ENCODE assay signal across 9 cellular contexts in genomic region chr14:36747411-36748184, GRCh38.
DNase-seq lines count a peak whose midpoint lies in the region; ATAC-seq, FAIRE-seq and TF ChIP-seq lines count a peak whose summit lies in the region.
"Had no signal": no experiment of that assay in that cellular context is flagged by ENCODE, and none has a peak within 500 bp of the region (broad histone marks: within the 10 kb centered on the region; RNA-seq: fewer than 3 reads in every experiment).

No MANE protein-coding gene starts in this region.

- H3K9me3 ChIP-seq in A549 (peaks cover 7% of the 10 kb centered on the region; the same call in 1 of the 3 replicates), OCI-LY7 (ENCODE audit: low read length) (no peaks in the 10 kb centered on the region), spleen (peaks cover 0 to 37% (median 15%) of the 10 kb centered on the region in 8 donors)

- no peaks in the 10 kb centered on the region for H3K4me1 Mint-ChIP-seq in activated CD8-positive, alpha-beta memory T cell treated with anti-CD3 and anti-CD28 coated beads, Interleukin-2, amount 10 ng/mL, durations not matched to agents 7 days and 5 days

- 36% methylated on average over 8 of the region's 8 CpGs for WGBS in A549 (ENCODE audit: missing lambda C conversion rate)
- 39 to 44% (median 41%) methylated on average over 8 of the region's 8 CpGs for WGBS in spleen, 5 donors

- H3K36me3 Mint-ChIP-seq in activated CD8-positive, alpha-beta memory T cell treated with anti-CD3 and anti-CD28 coated beads, Interleukin-2, amount 10 ng/mL, durations not matched to agents 7 days and 5 days = no peaks in the 10 kb centered on the region

- TF ChIP-seq RAD21 in A549 (conservative IDR thresholded peaks at IDR 0.05 in 1 of 2, IDR thresholded peaks at IDR 0.05 in 1 of 2) = peak in 1 of 2 experiments; percentile 26; a peak in 3 of 5 replicates

- H4K20me1 ChIP-seq in OCI-LY7 (ENCODE audit: insufficient read depth, low read length) = no peaks in the 10 kb centered on the region

- CTCF ChIA-PET in A549 (lab: Yijun Ruan, JAX) = interaction anchor here (0.6 to 2.7 kb wide), 18 partner anchors 9 to 220 kb away, joined by 3 to 23 read pairs (median 4); no protein-coding TSS in a partner anchor
- CTCF ChIA-PET in OCI-LY7 (lab: Charles Lee; ENCODE audit: unreplicated experiment) = no interaction called here
- CTCF ChIA-PET in activated CD8-positive, alpha-beta memory T cell treated with anti-CD3 and anti-CD28 coated beads, Interleukin-2, amount 10 ng/mL, durations not matched to agents 7 days and 5 days (lab: Charles Lee) = no interaction called here

- no peaks in the 10 kb centered on the region for H3K27me3 ChIP-seq in spleen (replicated peaks in 1 of 7)

- H3K79me2 ChIP-seq in OCI-LY7 (ENCODE audit: insufficient read depth, low read depth, low read length) = no peaks in the 10 kb centered on the region

- no peak overlapping the region for H3K27ac Mint-ChIP-seq in activated CD8-positive, alpha-beta memory T cell treated with anti-CD3 and anti-CD28 coated beads, Interleukin-2, amount 10 ng/mL, durations not matched to agents 7 days and 5 days

- DNase-seq in A549 (ENCODE audit: low read depth in 1 of 2, low spot score in 1 of 2) = peak; percentile 17 to 32
- no peak for DNase-seq in GM12865 (ENCODE audit: low read depth)
- DNase-seq in OCI-LY7 (ENCODE audit: low spot score) = peak; percentile 25
- peak; percentile 0 for DNase-seq in fibroblast of pulmonary artery (ENCODE audit: low read depth)
- DNase-seq in SKM-1 treated with dmso at 0.1 percent for 144 hours (lab: John Stamatoyannopoulos, UW; ENCODE audit: unreplicated experiment) = no peak
- DNase-seq in NCI-H345 (lab: John Stamatoyannopoulos, UW) = no peak
- no peak for DNase-seq in activated CD8-positive, alpha-beta memory T cell treated with anti-CD3 and anti-CD28 coated beads, Interleukin-2, amount 10 ng/mL, durations not matched to agents 7 days and 5 days
- DNase-seq in spleen = no peak
- DNase-seq: cerebellar nuclear complex had no signal

- TF ChIP-seq CTCF in A549 (IDR thresholded peaks at IDR 0.05) = peak; percentile 57
- TF ChIP-seq CTCF in GM12865 (IDR thresholded peaks at IDR 0.05; ENCODE audit: insufficient read depth, low read depth, low read length, missing control alignments) = peak; percentile 24
- peak; percentile 83 for TF ChIP-seq CTCF in OCI-LY7 (conservative IDR thresholded peaks at IDR 0.05; ENCODE audit: low read length)
- peak; percentile 37 for TF ChIP-seq CTCF in fibroblast of pulmonary artery (IDR thresholded peaks at IDR 0.05; ENCODE audit: low read length, missing control alignments)
- peak in 5 of 11 experiments; percentile 8 to 37 (median 32) for TF ChIP-seq CTCF in spleen (IDR thresholded peaks at IDR 0.05 in 8 of 11, conservative IDR thresholded peaks at IDR 0.05 in 3 of 11)

- TF ChIP-seq POLR2A in A549 (IDR thresholded peaks at IDR 0.05; ENCODE audit: low read length) = no peak
- no peak for TF ChIP-seq POLR2A in spleen (IDR thresholded peaks at IDR 0.05)

- H3K36me3 ChIP-seq in OCI-LY7 (ENCODE audit: insufficient read depth, low read length) = no peaks in the 10 kb centered on the region
- no peaks in the 10 kb centered on the region for H3K36me3 ChIP-seq in spleen

- no peak for TF ChIP-seq EP300 in A549 (IDR thresholded peaks at IDR 0.05)

- FAIRE-seq in A549 (lab: Jason Lieb, UNC) = no peak

- H3K4me3 ChIP-seq in A549 (no peak overlapping the region), GM12865 (ENCODE audit: low read depth, low read length) (no peak overlapping the region), OCI-LY7 (ENCODE audit: low read depth, low read length, poor library complexity, severe bottlenecking) (no peak overlapping the region), fibroblast of pulmonary artery (replicated peaks; ENCODE audit: low read depth, low read length) (no peak overlapping the region), spleen (no peak overlapping the region)

- no peaks in the 10 kb centered on the region for H3K27me3 Mint-ChIP-seq in activated CD8-positive, alpha-beta memory T cell treated with anti-CD3 and anti-CD28 coated beads, Interleukin-2, amount 10 ng/mL, durations not matched to agents 7 days and 5 days

- POLR2A ChIA-PET in A549 (lab: Yijun Ruan, JAX) = no interaction called here
- POLR2A ChIA-PET in OCI-LY7 (lab: Charles Lee) = interaction anchor here (0.6 to 1.2 kb wide), 2 partner anchors 10 to 25 kb away, joined by 3 read pairs; no protein-coding TSS in a partner anchor

- H3K4me1 ChIP-seq in A549 = no peaks in the 10 kb centered on the region
- no peaks in the 10 kb centered on the region for H3K4me1 ChIP-seq in OCI-LY7 (ENCODE audit: insufficient read depth, low read length, poor library complexity, severe bottlenecking)
- no peaks in the 10 kb centered on the region for H3K4me1 ChIP-seq in spleen

- H3K4me2 ChIP-seq in A549 = no peak overlapping the region
- no peak overlapping the region for H3K4me2 ChIP-seq in OCI-LY7 (ENCODE audit: low read length)

- no peak overlapping the region for H2AFZ ChIP-seq in OCI-LY7 (ENCODE audit: low read length)

- peaks cover 8% of the 10 kb centered on the region for H3K9me3 Mint-ChIP-seq in activated CD8-positive, alpha-beta memory T cell treated with anti-CD3 and anti-CD28 coated beads, Interleukin-2, amount 10 ng/mL, durations not matched to agents 7 days and 5 days (ENCODE audit: low read depth)

- peak in 1 of 2 experiments; percentile 75; a peak in 4 of 6 replicates for ATAC-seq in A549
- no peak for ATAC-seq in activated CD8-positive, alpha-beta memory T cell treated with anti-CD3 and anti-CD28 coated beads, Interleukin-2, amount 10 ng/mL, durations not matched to agents 7 days and 5 days

- no TSS peak for BruUV-seq in OCI-LY7 (replicated peaks; lab: Mats Ljungman, UMichigan)

- no peak overlapping the region for H3K4me3 Mint-ChIP-seq in activated CD8-positive, alpha-beta memory T cell treated with anti-CD3 and anti-CD28 coated beads, Interleukin-2, amount 10 ng/mL, durations not matched to agents 7 days and 5 days

- no peak overlapping the region for H3K27ac ChIP-seq in A549
- no peak overlapping the region for H3K27ac ChIP-seq in OCI-LY7 (ENCODE audit: low read depth, low read length, poor library complexity, severe bottlenecking)
- H3K27ac ChIP-seq in spleen = no peak overlapping the region

- intact Hi-C loops in OCI-LY7 (cut with micrococcal nuclease; ENCODE audit: unreplicated experiment) = no loop called here
- intact Hi-C loops in spleen (cut with DNase I; ENCODE audit: low total_unique reads) = no loop called here

- no peaks in the 10 kb centered on the region for H3K9me2 ChIP-seq in OCI-LY7 (ENCODE audit: insufficient read depth, low read length)

TF ChIP-seq in A549, 52 proteins besides CTCF, POLR2A, EP300 and RAD21:
- TF ChIP-seq RCOR1 (IDR thresholded peaks at IDR 0.05; ENCODE audit: low read depth, low read length) (no peak), KDM1A (IDR thresholded peaks at IDR 0.05; ENCODE audit: low read depth) (no peak), SMC3 (IDR thresholded peaks at IDR 0.05) (peak; percentile 26; the same call in 1 of the 3 replicates), HOXB5 (CRISPR knock-in tag; IDR thresholded peaks at IDR 0.05) (no peak), MAFK (IDR thresholded peaks at IDR 0.05; ENCODE audit: partially characterized antibody) (no peak), HOXA7 (CRISPR knock-in tag; IDR thresholded peaks at IDR 0.05) (no peak), FOSL2 (IDR thresholded peaks at IDR 0.05) (no peak), FOSL2 (CRISPR knock-in tag; IDR thresholded peaks at IDR 0.05) (no peak)

Comparison
In these comparisons a context has a peak if more than half of its experiments do, and no peak if none do; other contexts are left out.
1. DNase-seq: peak in A549 (2 of 2), OCI-LY7 (single experiment) and fibroblast of pulmonary artery (single experiment); none in GM12865 (single experiment), SKM-1 treated with dmso at 0.1 percent for 144 hours (single experiment), NCI-H345 (single experiment), activated CD8-positive, alpha-beta memory T cell treated with anti-CD3 and anti-CD28 coated beads, Interleukin-2, amount 10 ng/mL, durations not matched to agents 7 days and 5 days (single experiment) and spleen (single experiment).